In genomic region chr4:169271692-169272007, GRCh38 we compare ENCODE assay signal across 1 cellular context.
TF ChIP-seq lines count a peak whose summit lies in the region.

No MANE protein-coding gene starts in this region.

TF ChIP-seq in H1, 55 proteins besides CTCF, POLR2A, EP300 and RAD21:
- TF ChIP-seq KDM1A (IDR thresholded peaks at IDR 0.05; ENCODE audit: borderline replicate concordance, low read length) (no peak), TBP (IDR thresholded peaks at IDR 0.05; ENCODE audit: low read depth, low read length) (peak; percentile 2; the same call in 1 of the 2 replicates), CREB1 (IDR thresholded peaks at IDR 0.05) (no peak), SIN3A (conservative IDR thresholded peaks at IDR 0.05 in 1 of 2, IDR thresholded peaks at IDR 0.05 in 1 of 2; ENCODE audit: low read depth in 1 of 2, low read length in 2 of 2) (0 out of 4 replicates have a peak, but pooled peaks of 1 of the 2 experiments have one; percentile 26), RNF2 (IDR thresholded peaks at IDR 0.05; ENCODE audit: borderline replicate concordance, low read depth, low read length, missing control alignments, poor library complexity, severe bottlenecking) (no peak), FOSL1 (IDR thresholded peaks at IDR 0.05; ENCODE audit: insufficient read depth, low read depth, low read length) (no peak)
TF ChIP-seq in H1: peak in this region for 2.
